In genomic region chr1:29969576-29969975, GRCh38 we compare ENCODE assay signal across 17 cellular contexts.
"Had no signal": no experiment of that assay in that cellular context is flagged by ENCODE, and none has a peak within 500 bp of the region (broad histone marks: within the 10 kb centered on the region; RNA-seq: fewer than 3 reads in every experiment).

No MANE protein-coding gene starts in this region.

- ATAC-seq: activated T-cell treated with anti-CD3 and anti-CD28 coated beads, Interleukin-2, amount 50 U/mL, for 4 hours; heart right ventricle; upper lobe of right lung had no signal

- H3K9me3 ChIP-seq: breast epithelium, left ventricle myocardium inferior, prostate gland, right atrium auricular region, SK-N-SH, upper lobe of right lung had no signal

- H3K9ac ChIP-seq: SK-N-SH had no signal

- H3K4me2 ChIP-seq: SK-N-SH had no signal

- DNase-seq: activated CD4-positive, alpha-beta memory T cell treated with anti-CD3 and anti-CD28 coated beads, Interleukin-2, amount 10 ng/mL, durations not matched to agents 7 days and 5 days; activated CD4-positive, alpha-beta T cell treated with anti-CD3 and anti-CD28 coated beads for 48 hours; activated naive CD4-positive, alpha-beta T cell treated with Interleukin-2 at 50 U/mL for 16 hours; activated naive CD8-positive, alpha-beta T cell treated with anti-CD3 and anti-CD28 coated beads for 36 hours; activated T-cell treated with anti-CD3 and anti-CD28 coated beads, Interleukin-2, amount 50 U/mL, for 4 hours; cortex of kidney; heart right ventricle; left ventricle myocardium inferior; SK-N-SH; spleen; stimulated activated CD4-positive, alpha-beta T cell treated with anti-CD3 and anti-CD28 coated beads, Interleukin-4, amount 100 ng/mL, for 1 hour; stimulated activated naive CD4-positive, alpha-beta T cell; upper lobe of right lung had no signal

- H3K27me3 ChIP-seq: right atrium auricular region, upper lobe of right lung had no signal

- H3K4me3 ChIP-seq: breast epithelium, heart right ventricle, left ventricle myocardium inferior, prostate gland, right atrium auricular region, spleen, upper lobe of right lung had no signal

- H3K4me1 ChIP-seq: breast epithelium, left ventricle myocardium inferior, prostate gland, right atrium auricular region, spleen, upper lobe of right lung had no signal

- H3K9me2 ChIP-seq: SK-N-SH had no signal

- H3K36me3 ChIP-seq: breast epithelium, heart right ventricle, left ventricle myocardium inferior, prostate gland, right atrium auricular region, spleen, upper lobe of right lung had no signal

- H3K27ac ChIP-seq: breast epithelium, epithelial cell of prostate, heart right ventricle, left ventricle myocardium inferior, prostate gland, right atrium auricular region, spleen, upper lobe of right lung had no signal
